28 cellular contexts compared by ENCODE assay signal in genomic region chr9:127229691-127230417, GRCh38.
"Had no signal": no experiment of that assay in that cellular context is flagged by ENCODE, and none has a peak within 500 bp of the region (broad histone marks: within the 10 kb centered on the region; RNA-seq: fewer than 3 reads in every experiment).

No MANE protein-coding gene starts in this region.

- DNase-seq: activated CD4-positive, alpha-beta T cell treated with anti-CD3 and anti-CD28 coated beads, Interleukin-2, amount 10 ng/mL, durations not matched to agents 7 days and 5 days; activated CD4-positive, CD25-positive, alpha-beta regulatory T cell treated with anti-CD3 and anti-CD28 coated beads, Interleukin-2, amount 50 U/mL, for 72 hours; activated CD8-positive, alpha-beta memory T cell treated with anti-CD3 and anti-CD28 coated beads, Interleukin-2, amount 10 ng/mL, durations not matched to agents 7 days and 5 days; activated CD8-positive, alpha-beta T cell treated with anti-CD3 and anti-CD28 coated beads for 36 hours; activated gamma-delta T cell treated with Interleukin-2 at 50 U/mL for 16 hours; activated T-cell treated with anti-CD3 and anti-CD28 coated beads for 4 hours; anterior cingulate cortex; central memory CD4-positive, alpha-beta T cell; dermis blood vessel endothelial cell; effector CD8-positive, alpha-beta T cell; head of caudate nucleus; hypothalamus; left colon; lower lobe of right lung; naive B cell; spleen; stimulated activated CD4-positive, alpha-beta T cell treated with anti-CD3 and anti-CD28 coated beads, Interleukin-4, amount 100 ng/mL, for 1 hour; stimulated activated naive CD4-positive, alpha-beta T cell; T-helper 2 cell; testis; upper lobe of left lung; WERI-Rb-1 had no signal

- H3K27ac ChIP-seq: esophagus muscularis mucosa, gastroesophageal sphincter, lower lobe of right lung, neural progenitor cell, spleen, testis, upper lobe of left lung, WERI-Rb-1 had no signal

- H3K27ac Mint-ChIP-seq: activated CD4-positive, alpha-beta T cell treated with anti-CD3 and anti-CD28 coated beads, Interleukin-2, amount 10 ng/mL, durations not matched to agents 7 days and 5 days; activated CD8-positive, alpha-beta memory T cell treated with anti-CD3 and anti-CD28 coated beads, Interleukin-2, amount 10 ng/mL, durations not matched to agents 7 days and 5 days; activated CD8-positive, alpha-beta T cell treated with anti-CD3 and anti-CD28 coated beads for 36 hours; activated naive CD4-positive, alpha-beta T cell treated with anti-CD3 and anti-CD28 coated beads, Interleukin-2, amount 50 U/mL, for 24 hours; brain; neural progenitor cell; progenitor cell of endocrine pancreas had no signal

- H3K4me2 ChIP-seq: neural progenitor cell had no signal

- H2AFZ ChIP-seq: neural progenitor cell had no signal

- H3K4me3 Mint-ChIP-seq: activated CD4-positive, alpha-beta T cell treated with anti-CD3 and anti-CD28 coated beads, Interleukin-2, amount 10 ng/mL, durations not matched to agents 7 days and 5 days; activated CD8-positive, alpha-beta memory T cell treated with anti-CD3 and anti-CD28 coated beads, Interleukin-2, amount 10 ng/mL, durations not matched to agents 7 days and 5 days; activated CD8-positive, alpha-beta T cell treated with anti-CD3 and anti-CD28 coated beads for 36 hours; activated naive CD4-positive, alpha-beta T cell treated with anti-CD3 and anti-CD28 coated beads, Interleukin-2, amount 50 U/mL, for 24 hours; neural progenitor cell had no signal

- H3K9me3 Mint-ChIP-seq: activated CD4-positive, alpha-beta T cell treated with anti-CD3 and anti-CD28 coated beads, Interleukin-2, amount 10 ng/mL, durations not matched to agents 7 days and 5 days; activated CD8-positive, alpha-beta T cell treated with anti-CD3 and anti-CD28 coated beads for 36 hours; activated naive CD4-positive, alpha-beta T cell treated with anti-CD3 and anti-CD28 coated beads, Interleukin-2, amount 50 U/mL, for 24 hours; neural progenitor cell had no signal

- H3K27me3 ChIP-seq: esophagus muscularis mucosa, gastroesophageal sphincter, testis, upper lobe of left lung had no signal

- H3K9ac ChIP-seq: neural progenitor cell had no signal

- ATAC-seq: activated CD8-positive, alpha-beta memory T cell treated with anti-CD3 and anti-CD28 coated beads, Interleukin-2, amount 10 ng/mL, durations not matched to agents 7 days and 5 days; activated CD8-positive, alpha-beta T cell treated with anti-CD3 and anti-CD28 coated beads for 36 hours; gastroesophageal sphincter; left colon; lower lobe of right lung had no signal

- H3K4me1 ChIP-seq: neural progenitor cell had no signal

- H3K4me3 ChIP-seq: esophagus muscularis mucosa, gastroesophageal sphincter, lower lobe of right lung, neural progenitor cell, spleen, testis, upper lobe of left lung had no signal

- H3K36me3 Mint-ChIP-seq: activated CD8-positive, alpha-beta memory T cell treated with anti-CD3 and anti-CD28 coated beads, Interleukin-2, amount 10 ng/mL, durations not matched to agents 7 days and 5 days; activated naive CD4-positive, alpha-beta T cell treated with anti-CD3 and anti-CD28 coated beads, Interleukin-2, amount 50 U/mL, for 24 hours; brain; naive B cell had no signal

- H3K36me3 ChIP-seq: esophagus muscularis mucosa, gastroesophageal sphincter, lower lobe of right lung, neural progenitor cell, spleen, upper lobe of left lung had no signal

- H3K9me3 ChIP-seq: esophagus muscularis mucosa, gastroesophageal sphincter, lower lobe of right lung, spleen, testis, upper lobe of left lung had no signal
